Comparison of ENCODE assay signal across 18 cellular contexts in the genomic region with DNA sequence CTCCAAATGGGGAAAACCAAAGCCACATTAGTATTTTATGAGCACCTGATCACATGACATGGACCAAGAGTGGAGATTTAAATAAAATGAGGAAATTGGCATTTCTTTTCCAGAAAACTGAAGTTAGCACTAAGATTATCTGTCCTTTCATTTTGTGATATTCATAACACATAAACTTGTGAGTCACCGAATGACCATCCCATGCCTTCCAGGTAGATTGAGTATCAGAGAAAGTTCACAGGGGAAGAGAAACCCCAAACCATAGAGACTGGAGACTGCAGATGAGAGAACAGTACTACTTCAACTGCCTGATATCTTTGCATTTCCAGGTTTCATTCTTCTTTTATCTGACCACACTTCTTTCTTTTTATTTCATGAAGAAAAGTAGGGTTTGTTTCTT.
"Had no signal": no experiment of that assay in that cellular context is flagged by ENCODE, and none has a peak within 500 bp of the region (broad histone marks: within the 10 kb centered on the region; RNA-seq: fewer than 3 reads in every experiment).

No MANE protein-coding gene starts in this region.

- H3K27ac ChIP-seq: adrenal gland had no signal

- H3K4me1 ChIP-seq: adrenal gland had no signal

- H3K27me3 ChIP-seq: adrenal gland had no signal

- H3K36me3 Mint-ChIP-seq: activated naive CD8-positive, alpha-beta T cell treated with anti-CD3 and anti-CD28 coated beads, Interleukin-2, amount 10 ng/mL, durations not matched to agents 7 days and 5 days had no signal

- H3K4me3 ChIP-seq: adrenal gland had no signal

- H3K27ac Mint-ChIP-seq: activated CD8-positive, alpha-beta T cell treated with anti-CD3 and anti-CD28 coated beads for 36 hours; activated naive CD8-positive, alpha-beta T cell treated with anti-CD3 and anti-CD28 coated beads, Interleukin-2, amount 10 ng/mL, durations not matched to agents 7 days and 5 days had no signal

- H3K4me3 Mint-ChIP-seq: activated CD8-positive, alpha-beta T cell treated with anti-CD3 and anti-CD28 coated beads for 36 hours; activated naive CD8-positive, alpha-beta T cell treated with anti-CD3 and anti-CD28 coated beads, Interleukin-2, amount 10 ng/mL, durations not matched to agents 7 days and 5 days had no signal

- ATAC-seq: activated CD4-positive, CD25-positive, alpha-beta regulatory T cell treated with anti-CD3 and anti-CD28 coated beads, Interleukin-2, amount 50 U/mL, for 24 hours; activated CD8-positive, alpha-beta T cell treated with anti-CD3 and anti-CD28 coated beads for 36 hours had no signal

- H3K36me3 ChIP-seq: adrenal gland had no signal

- DNase-seq: activated CD4-positive, alpha-beta T cell treated with anti-CD3 and anti-CD28 coated beads for 4 hours; activated CD8-positive, alpha-beta memory T cell treated with anti-CD3 and anti-CD28 coated beads, Interleukin-2, amount 50 U/mL, for 4 hours; activated CD8-positive, alpha-beta T cell treated with anti-CD3 and anti-CD28 coated beads for 36 hours; activated naive CD4-positive, alpha-beta T cell treated with anti-CD3 and anti-CD28 coated beads, Interleukin-2, amount 50 U/mL, for 16 hours; activated naive CD8-positive, alpha-beta T cell treated with anti-CD3 and anti-CD28 coated beads, Interleukin-2, amount 10 ng/mL, durations not matched to agents 7 days and 5 days; activated T-cell treated with anti-CD3 and anti-CD28 coated beads, Interleukin-2, amount 50 U/mL, for 1 hour; adrenal gland; anterior cingulate cortex; caudate nucleus; NCI-H1048; NCI-H146; NCI-H187 treated with DMSO at 0.1 percent for 48 hours; NCI-H2081 treated with DMSO at 0.1 percent for 48 hours; NCI-H446; NCI-H524; SHP77 treated with DMSO at 0.1 percent for 48 hours; T-helper 1 cell had no signal

- H3K9me3 ChIP-seq: adrenal gland had no signal

- H3K4me1 Mint-ChIP-seq: activated naive CD8-positive, alpha-beta T cell treated with anti-CD3 and anti-CD28 coated beads, Interleukin-2, amount 10 ng/mL, durations not matched to agents 7 days and 5 days had no signal

- H3K27me3 Mint-ChIP-seq: activated CD8-positive, alpha-beta T cell treated with anti-CD3 and anti-CD28 coated beads for 36 hours; activated naive CD8-positive, alpha-beta T cell treated with anti-CD3 and anti-CD28 coated beads, Interleukin-2, amount 10 ng/mL, durations not matched to agents 7 days and 5 days had no signal
